Comparison of ENCODE assay signal across 1 cellular context in genomic region chr22:47126344-47126811, GRCh38.
TF ChIP-seq lines count a peak whose summit lies in the region.

No MANE protein-coding gene starts in this region.

TF ChIP-seq in HEK293, 187 proteins besides CTCF, POLR2A, EP300 and RAD21 (continued from another document):
- TF ChIP-seq, protein P1, sequence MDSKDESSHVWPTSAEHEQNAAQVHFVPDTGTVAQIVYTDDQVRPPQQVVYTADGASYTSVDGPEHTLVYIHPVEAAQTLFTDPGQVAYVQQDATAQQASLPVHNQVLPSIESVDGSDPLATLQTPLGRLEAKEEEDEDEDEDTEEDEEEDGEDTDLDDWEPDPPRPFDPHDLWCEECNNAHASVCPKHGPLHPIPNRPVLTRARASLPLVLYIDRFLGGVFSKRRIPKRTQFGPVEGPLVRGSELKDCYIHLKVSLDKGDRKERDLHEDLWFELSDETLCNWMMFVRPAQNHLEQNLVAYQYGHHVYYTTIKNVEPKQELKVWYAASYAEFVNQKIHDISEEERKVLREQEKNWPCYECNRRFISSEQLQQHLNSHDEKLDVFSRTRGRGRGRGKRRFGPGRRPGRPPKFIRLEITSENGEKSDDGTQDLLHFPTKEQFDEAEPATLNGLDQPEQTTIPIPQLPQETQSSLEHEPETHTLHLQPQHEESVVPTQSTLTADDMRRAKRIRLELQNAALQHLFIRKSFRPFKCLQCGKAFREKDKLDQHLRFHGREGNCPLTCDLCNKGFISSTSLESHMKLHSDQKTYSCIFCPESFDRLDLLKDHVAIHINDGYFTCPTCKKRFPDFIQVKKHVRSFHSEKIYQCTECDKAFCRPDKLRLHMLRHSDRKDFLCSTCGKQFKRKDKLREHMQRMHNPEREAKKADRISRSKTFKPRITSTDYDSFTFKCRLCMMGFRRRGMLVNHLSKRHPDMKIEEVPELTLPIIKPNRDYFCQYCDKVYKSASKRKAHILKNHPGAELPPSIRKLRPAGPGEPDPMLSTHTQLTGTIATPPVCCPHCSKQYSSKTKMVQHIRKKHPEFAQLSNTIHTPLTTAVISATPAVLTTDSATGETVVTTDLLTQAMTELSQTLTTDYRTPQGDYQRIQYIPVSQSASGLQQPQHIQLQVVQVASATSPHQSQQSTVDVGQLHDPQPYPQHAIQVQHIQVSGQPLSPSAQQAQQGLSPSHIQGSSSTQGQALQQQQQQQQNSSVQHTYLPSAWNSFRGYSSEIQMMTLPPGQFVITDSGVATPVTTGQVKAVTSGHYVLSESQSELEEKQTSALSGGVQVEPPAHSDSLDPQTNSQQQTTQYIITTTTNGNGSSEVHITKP (tag by site-specific recombination; IDR thresholded peaks at IDR 0.05): no peak
- peak; percentile 79 for TF ChIP-seq ZIC2 (tag by site-specific recombination; IDR thresholded peaks at IDR 0.05)
